13 cellular contexts compared by ENCODE assay signal in genomic region chr11:9619004-9619403, GRCh38.
"Had no signal": no experiment of that assay in that cellular context is flagged by ENCODE, and none has a peak within 500 bp of the region (broad histone marks: within the 10 kb centered on the region; RNA-seq: fewer than 3 reads in every experiment).

No MANE protein-coding gene starts in this region.

- DNase-seq: activated naive CD4-positive, alpha-beta T cell treated with Interleukin-2 at 50 U/mL for 16 hours; activated naive CD8-positive, alpha-beta T cell treated with anti-CD3 and anti-CD28 coated beads, Interleukin-2, amount 50 U/mL, for 24 hours; aorta; cortex of kidney; effector CD8-positive, alpha-beta T cell; foreskin fibroblast; kidney glomerular epithelial cell; ovary; stimulated activated CD4-positive, alpha-beta T cell treated with anti-CD3 and anti-CD28 coated beads, Interleukin-12 subunit alpha, Interleukin-12 subunit beta, amount 100 ng/mL, for 4 hours; substantia nigra; transverse colon had no signal

- H3K4me3 Mint-ChIP-seq: activated naive CD8-positive, alpha-beta T cell treated with anti-CD3 and anti-CD28 coated beads, Interleukin-2, amount 50 U/mL, for 24 hours; stimulated activated effector memory CD8-positive, alpha-beta T cell treated with anti-CD3 and anti-CD28 coated beads, Interleukin-12 subunit alpha, Interleukin-12 subunit beta, amount 100 ng/mL, for 72 hours; T-helper 2 cell treated with Interferon-gamma antibody and Interleukin-4, amounts not matched to agents 5 μg/mL and 100 μg/mL, for 36 hours had no signal

- H3K27me3 Mint-ChIP-seq: activated naive CD8-positive, alpha-beta T cell treated with anti-CD3 and anti-CD28 coated beads, Interleukin-2, amount 50 U/mL, for 24 hours had no signal

- H3K9me3 Mint-ChIP-seq: activated naive CD8-positive, alpha-beta T cell treated with anti-CD3 and anti-CD28 coated beads, Interleukin-2, amount 50 U/mL, for 24 hours; stimulated activated effector memory CD8-positive, alpha-beta T cell treated with anti-CD3 and anti-CD28 coated beads, Interleukin-12 subunit alpha, Interleukin-12 subunit beta, amount 100 ng/mL, for 72 hours; T-helper 2 cell treated with Interferon-gamma antibody and Interleukin-4, amounts not matched to agents 5 μg/mL and 100 μg/mL, for 36 hours had no signal

- H3K27ac ChIP-seq: ovary, transverse colon had no signal

- H3K9me3 ChIP-seq: ovary, transverse colon had no signal

- ATAC-seq: activated naive CD8-positive, alpha-beta T cell treated with anti-CD3 and anti-CD28 coated beads, Interleukin-2, amount 50 U/mL, for 24 hours; stimulated activated effector memory CD8-positive, alpha-beta T cell treated with anti-CD3 and anti-CD28 coated beads, Interleukin-12 subunit alpha, Interleukin-12 subunit beta, amount 100 ng/mL, for 72 hours had no signal

- H3K36me3 ChIP-seq: ovary, transverse colon had no signal

- H3K4me3 ChIP-seq: ovary, transverse colon had no signal

- H3K27ac Mint-ChIP-seq: activated naive CD8-positive, alpha-beta T cell treated with anti-CD3 and anti-CD28 coated beads, Interleukin-2, amount 50 U/mL, for 24 hours; stimulated activated effector memory CD8-positive, alpha-beta T cell treated with anti-CD3 and anti-CD28 coated beads, Interleukin-12 subunit alpha, Interleukin-12 subunit beta, amount 100 ng/mL, for 72 hours; T-helper 2 cell treated with Interferon-gamma antibody and Interleukin-4, amounts not matched to agents 5 μg/mL and 100 μg/mL, for 36 hours had no signal

- H3K36me3 Mint-ChIP-seq: stimulated activated effector memory CD8-positive, alpha-beta T cell treated with anti-CD3 and anti-CD28 coated beads, Interleukin-12 subunit alpha, Interleukin-12 subunit beta, amount 100 ng/mL, for 72 hours had no signal

- H3K27me3 ChIP-seq: ovary, transverse colon had no signal
